ENCODE assay signal across 8 cellular contexts in genomic region chr1:25810341-25811299, GRCh38. TPM values are rescaled to one million over a fixed set of nuclear protein-coding genes. Genes with fewer than 3 reads are reported as not detected.
DNase-seq lines count a peak whose midpoint lies in the region; ATAC-seq and TF ChIP-seq lines count a peak whose summit lies in the region.

No MANE protein-coding gene starts in this region.

- H3K9me2 ChIP-seq in Loucy (replicated peaks; ENCODE audit: low read depth, low read length) (no peaks in the 10 kb centered on the region), hepatocyte (replicated peaks; ENCODE audit: insufficient read depth) (no peaks in the 10 kb centered on the region)

- H3K4me2 ChIP-seq in Loucy (ENCODE audit: low read depth, low read length, poor library complexity, severe bottlenecking) (no peak overlapping the region), hepatocyte (no peak overlapping the region)

- no peaks in the 10 kb centered on the region for H3K36me3 ChIP-seq in Loucy (ENCODE audit: insufficient read depth, low read length)
- H3K36me3 ChIP-seq in hepatocyte (replicated peaks; ENCODE audit: insufficient read depth, low read depth), result no peaks in the 10 kb centered on the region

- peaks cover 2% of the 10 kb centered on the region for H3K4me1 ChIP-seq in Loucy (ENCODE audit: insufficient read depth, low read length, poor library complexity, severe bottlenecking)
- no peaks in the 10 kb centered on the region for H3K4me1 ChIP-seq in hepatocyte (ENCODE audit: insufficient read depth)

- H4K20me1 ChIP-seq in Loucy (ENCODE audit: insufficient read depth, low read length, poor library complexity, severe bottlenecking) (no peaks in the 10 kb centered on the region), hepatocyte (ENCODE audit: insufficient read depth, poor library complexity, severe bottlenecking) (no peaks in the 10 kb centered on the region)

- H3K27me3 ChIP-seq in Loucy (ENCODE audit: insufficient read depth, low read length, poor library complexity, severe bottlenecking) (no peaks in the 10 kb centered on the region), hepatocyte (no peaks in the 10 kb centered on the region)

- H3K9me3 ChIP-seq in Loucy (ENCODE audit: insufficient read depth, low read depth, low read length), result no peaks in the 10 kb centered on the region
- H3K9me3 ChIP-seq in hepatocyte (ENCODE audit: low read depth), result no peaks in the 10 kb centered on the region

- 44% methylated on average over 21 of the region's 21 CpGs for WGBS in hepatocyte (ENCODE audit: low lambda C conversion rate, missing lambda C conversion rate)

- H3K79me2 ChIP-seq in Loucy (ENCODE audit: insufficient read depth, low read length) (no peaks in the 10 kb centered on the region), hepatocyte (no peaks in the 10 kb centered on the region)

- TF ChIP-seq CTCF in Loucy (conservative IDR thresholded peaks at IDR 0.05; ENCODE audit: low read length), result peak; percentile 95
- peak; percentile 89 for TF ChIP-seq CTCF in hepatocyte (IDR thresholded peaks at IDR 0.05; ENCODE audit: poor library complexity)

- H3F3A ChIP-seq in Loucy (ENCODE audit: low read depth), result no peaks in the 10 kb centered on the region

- H3K4me3 ChIP-seq in Loucy (ENCODE audit: low read length, poor library complexity, severe bottlenecking) (no peak overlapping the region), hepatocyte (no peak overlapping the region)

- DNase-seq in EH (ENCODE audit: low read depth), result peak; percentile 59
- peak; percentile 80 for DNase-seq in T-helper 9 cell
- peak in 46 of 56 donors; percentile 12 to 81 (median 45) for DNase-seq in amygdala (lab: John Stamatoyannopoulos, UW)
- peak; percentile 73 for DNase-seq in hepatocyte (ENCODE audit: low spot score)
- peak; percentile 61 to 80 for DNase-seq in stimulated activated CD4-positive, alpha-beta T cell treated with anti-CD3 and anti-CD28 coated beads, Interleukin-15, amount 100 ng/mL, for 1 hour (ENCODE audit: low read depth in 1 of 2, low spot score in 1 of 2)

- H3K9ac ChIP-seq in Loucy (ENCODE audit: low read depth, low read length, poor library complexity, severe bottlenecking), result no peak overlapping the region

- no peak overlapping the region for H3K27ac ChIP-seq in hepatocyte

- ATAC-seq in GM18519 (IDR thresholded peaks at IDR 0.05; ENCODE audit: low FRiP score, unreplicated experiment), result no peak
- ATAC-seq in GM19035 (IDR thresholded peaks at IDR 0.05; ENCODE audit: unreplicated experiment), result no peak

- H2AFZ ChIP-seq in Loucy (ENCODE audit: low read length) (peak overlapping the region; percentile 73; the same call in 1 of the 2 replicates), hepatocyte (no peak overlapping the region)

RNA-seq across cellular contexts. Expression of gene MTFR1L, which starts 9.1 kb away (rescaled TPM):
- 59.5 and 62.6 TPM in 2 replicates for total RNA-seq in hepatocyte
- 90.7 and 103 TPM in 2 replicates for polyA plus RNA-seq in hepatocyte

RNA-seq across cellular contexts. Expression of gene SELENON, which starts 10.6 kb away (rescaled TPM):
- total RNA-seq in hepatocyte, result 18.5 and 26.7 TPM in 2 replicates
- 37.7 and 39.5 TPM in 2 replicates for polyA plus RNA-seq in hepatocyte

RNA-seq across cellular contexts. Expression of gene AUNIP, which starts 48.6 kb away (rescaled TPM):
- 1.3 and 2.4 TPM in 2 replicates for total RNA-seq in hepatocyte
- 0.41 and 2.4 TPM in 2 replicates for polyA plus RNA-seq in hepatocyte
